9 cellular contexts compared by ENCODE assay signal in genomic region chr1:207565546-207566468, GRCh38.
DNase-seq lines count a peak whose midpoint lies in the region; ATAC-seq and TF ChIP-seq lines count a peak whose summit lies in the region.
"Had no signal": no experiment of that assay in that cellular context is flagged by ENCODE, and none has a peak within 500 bp of the region (broad histone marks: within the 10 kb centered on the region; RNA-seq: fewer than 3 reads in every experiment).

No MANE protein-coding gene starts in this region.

- H3K4me3 Mint-ChIP-seq in chondrocyte (ENCODE audit: unreplicated experiment) = no peak overlapping the region
- H3K4me3 Mint-ChIP-seq in osteocyte (ENCODE audit: unreplicated experiment) = no peak overlapping the region

- no peaks in the 10 kb centered on the region for H4K20me1 ChIP-seq in Loucy (ENCODE audit: insufficient read depth, low read length, poor library complexity, severe bottlenecking)

- no peaks in the 10 kb centered on the region for H3K9me2 ChIP-seq in Loucy (replicated peaks; ENCODE audit: low read depth, low read length)

- H3K27me3 ChIP-seq in Loucy (ENCODE audit: insufficient read depth, low read length, poor library complexity, severe bottlenecking) = no peaks in the 10 kb centered on the region

- peak; percentile 46 for TF ChIP-seq CTCF in Loucy (conservative IDR thresholded peaks at IDR 0.05; ENCODE audit: low read length)
- peak; percentile 64 for TF ChIP-seq CTCF in chondrocyte (IDR thresholded peaks at IDR 0.05)
- peak; percentile 43 for TF ChIP-seq CTCF in osteocyte (IDR thresholded peaks at IDR 0.05)
- TF ChIP-seq CTCF in omental fat pad (IDR thresholded peaks at IDR 0.05) = no peak

- H3K4me2 ChIP-seq in Loucy (ENCODE audit: low read depth, low read length, poor library complexity, severe bottlenecking) = no peak overlapping the region

- H3K27ac Mint-ChIP-seq in chondrocyte (ENCODE audit: unreplicated experiment) (no peak overlapping the region), osteocyte (ENCODE audit: unreplicated experiment) (no peak overlapping the region)

- H3K27me3 Mint-ChIP-seq in chondrocyte (ENCODE audit: low read depth) (peaks cover 15% of the 10 kb centered on the region), osteocyte (ENCODE audit: unreplicated experiment) (no peaks in the 10 kb centered on the region)

- H3F3A ChIP-seq in Loucy (ENCODE audit: low read depth) = no peaks in the 10 kb centered on the region

- no peaks in the 10 kb centered on the region for H3K9me3 Mint-ChIP-seq in chondrocyte (ENCODE audit: low read depth)
- H3K9me3 Mint-ChIP-seq in osteocyte (ENCODE audit: unreplicated experiment) = no peaks in the 10 kb centered on the region

- ATAC-seq in omental fat pad (ENCODE audit: low FRiP score) = no peak

- H3K4me1 Mint-ChIP-seq in chondrocyte (ENCODE audit: low read depth) (no peaks in the 10 kb centered on the region), osteocyte (ENCODE audit: unreplicated experiment) (no peaks in the 10 kb centered on the region)

- H2AFZ ChIP-seq in Loucy (ENCODE audit: low read length) = no peak overlapping the region

- H3K9ac ChIP-seq in Loucy (ENCODE audit: low read depth, low read length, poor library complexity, severe bottlenecking) = no peak overlapping the region

- no peaks in the 10 kb centered on the region for H3K9me3 ChIP-seq in Loucy (ENCODE audit: insufficient read depth, low read depth, low read length)

- no peaks in the 10 kb centered on the region for H3K36me3 Mint-ChIP-seq in chondrocyte (ENCODE audit: low read depth)
- no peaks in the 10 kb centered on the region for H3K36me3 Mint-ChIP-seq in osteocyte (ENCODE audit: unreplicated experiment)

- no peaks in the 10 kb centered on the region for H3K36me3 ChIP-seq in Loucy (ENCODE audit: insufficient read depth, low read length)

- H3K79me2 ChIP-seq in Loucy (ENCODE audit: insufficient read depth, low read length) = no peaks in the 10 kb centered on the region

- H3K4me1 ChIP-seq in Loucy (ENCODE audit: insufficient read depth, low read length, poor library complexity, severe bottlenecking) = no peaks in the 10 kb centered on the region

- no peak overlapping the region for H3K4me3 ChIP-seq in Loucy (ENCODE audit: low read length, poor library complexity, severe bottlenecking)

- DNase-seq in NCI-H1694 treated with DMSO at 0.1 percent for 48 hours (lab: John Stamatoyannopoulos, UW) = peak; percentile 3
- no peak for DNase-seq in NCI-H1694 (lab: John Stamatoyannopoulos, UW)
- no peak for DNase-seq in chondrocyte (ENCODE audit: low spot score)
- DNase-seq in osteocyte (ENCODE audit: extremely low spot score, unreplicated experiment) = no peak
- DNase-seq in DMS79 (lab: John Stamatoyannopoulos, UW) = no peak
- no peak for DNase-seq in NCI-H2107 (lab: John Stamatoyannopoulos, UW)
- DNase-seq in omental fat pad (ENCODE audit: low spot score) = no peak
- DNase-seq: amniotic stem cell had no signal

Comparison
In these comparisons a context has a peak if more than half of its experiments do, and no peak if none do; other contexts are left out.
1. CTCF ChIP-seq: peak in Loucy (single experiment), chondrocyte (single experiment) and osteocyte (single experiment); none in omental fat pad (0 of 3).